In the genomic region with DNA sequence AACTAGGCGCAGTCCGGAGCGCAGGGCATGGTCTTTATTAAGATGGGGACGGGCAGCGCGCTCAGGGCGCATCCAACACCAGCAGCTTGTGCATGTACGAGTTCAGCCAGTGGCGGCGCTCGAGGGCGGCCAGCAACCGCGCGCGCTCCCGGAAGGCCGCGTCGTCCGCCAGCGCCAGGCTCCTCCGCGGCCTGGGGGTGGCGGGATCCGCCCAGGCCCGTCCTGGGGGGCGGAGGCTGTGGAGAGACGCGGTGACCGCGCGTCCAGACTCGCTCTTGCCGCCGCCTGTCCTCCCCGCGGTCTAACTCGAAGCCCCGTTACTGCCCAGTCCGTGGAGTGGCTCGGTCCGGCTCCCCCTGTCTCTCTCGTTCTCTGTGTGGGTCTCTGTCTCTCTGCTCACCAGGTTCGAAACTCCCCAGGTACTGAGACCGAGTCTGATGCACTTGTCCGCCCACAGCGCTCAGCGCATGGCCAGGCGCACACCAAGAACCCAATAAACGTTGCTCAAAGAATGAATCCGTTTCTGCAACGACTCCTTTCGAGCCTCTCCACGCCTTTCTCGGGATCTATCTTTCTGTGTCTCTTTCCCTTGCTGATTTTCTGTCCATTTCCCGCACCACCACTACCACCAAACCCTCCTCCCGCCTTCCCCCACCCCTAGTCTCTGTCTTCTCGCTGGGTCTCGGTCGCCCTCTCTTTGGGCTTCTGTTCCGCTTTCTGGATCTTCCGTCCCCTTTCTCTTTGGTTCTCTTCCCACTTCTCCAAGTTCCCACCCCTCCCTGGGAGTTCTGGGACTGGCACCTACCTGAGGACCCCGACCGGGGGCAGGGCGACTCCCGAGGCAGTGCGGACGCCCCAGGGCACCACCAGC, we compare ENCODE assay signal across 7 cellular contexts. TPM values are rescaled to one million over a fixed set of nuclear protein-coding genes. Genes with fewer than 3 reads are reported as not detected.
A peak's percentile ranks its signal among the peaks of the same experiment; 100 is the strongest.
DNase-seq lines count a peak whose midpoint lies in the region; ATAC-seq and TF ChIP-seq lines count a peak whose summit lies in the region.
"Had no signal": no experiment of that assay in that cellular context is flagged by ENCODE, and none has a peak within 500 bp of the region (broad histone marks: within the 10 kb centered on the region; RNA-seq: fewer than 3 reads in every experiment).

No MANE protein-coding gene starts in this region.

- H4K20me1 ChIP-seq in hepatocyte (ENCODE audit: insufficient read depth, poor library complexity, severe bottlenecking), result no peaks in the 10 kb centered on the region

- peak overlapping the region; percentile 51 for H3K4me3 ChIP-seq in HUES6 (ENCODE audit: low read depth, low read length)
- no peak overlapping the region for H3K4me3 ChIP-seq in hepatocyte
- no peak overlapping the region for H3K4me3 ChIP-seq in SJCRH30
- H3K4me3 ChIP-seq in uterus, result no peak overlapping the region

- H3K4me1 Mint-ChIP-seq in activated B cell treated with CpG ODN at 0.5 μM for 24 hours, result peaks cover 58% of the 10 kb centered on the region

- CTCF ChIA-PET in activated B cell treated with CpG ODN at 0.5 μM for 24 hours (lab: Charles Lee), result no interaction called here

- no peak overlapping the region for H3K27ac ChIP-seq in HUES6 (ENCODE audit: low read depth, low read length)
- no peak overlapping the region for H3K27ac ChIP-seq in hepatocyte
- no peak overlapping the region for H3K27ac ChIP-seq in SJCRH30
- no peak overlapping the region for H3K27ac ChIP-seq in uterus

- H3K4me1 ChIP-seq in HUES6 (ENCODE audit: control insufficient read depth, insufficient read depth, low read length) (peaks cover 34% of the 10 kb centered on the region), hepatocyte (ENCODE audit: insufficient read depth) (peaks cover 3% of the 10 kb centered on the region), SJCRH30 (no peaks in the 10 kb centered on the region; the same call in 1 of the 2 replicates), uterus (peaks cover 0 to 17% of the 10 kb centered on the region in 2 donors)

- no peak for TF ChIP-seq CTCF in activated B cell treated with CpG ODN at 0.5 μM for 24 hours (IDR thresholded peaks at IDR 0.05)
- peak; percentile 33 for TF ChIP-seq CTCF in hepatocyte (IDR thresholded peaks at IDR 0.05; ENCODE audit: poor library complexity)
- TF ChIP-seq CTCF in uterus (IDR thresholded peaks at IDR 0.05), result no peak

- no peak overlapping the region for H3K27ac Mint-ChIP-seq in activated B cell treated with CpG ODN at 0.5 μM for 24 hours

- no peak overlapping the region for H2AFZ ChIP-seq in hepatocyte

- no peaks in the 10 kb centered on the region for H3K79me2 ChIP-seq in hepatocyte

- 15% methylated on average over 46 of the region's 69 CpGs for WGBS in hepatocyte (ENCODE audit: low lambda C conversion rate, missing lambda C conversion rate)

- no peak for TF ChIP-seq POLR2A in uterus (IDR thresholded peaks at IDR 0.05)

- H3K9me2 ChIP-seq in hepatocyte (replicated peaks; ENCODE audit: insufficient read depth), result no peaks in the 10 kb centered on the region

- peak overlapping the region; percentile 65 for H3K4me2 ChIP-seq in hepatocyte

- DNase-seq in activated B cell treated with CpG ODN at 0.5 μM for 24 hours, result no peak
- DNase-seq in hepatocyte (ENCODE audit: low spot score), result peak; percentile 41
- DNase-seq in globus pallidus (ENCODE audit: low spot score), result no peak
- DNase-seq in SJCRH30, result no peak
- no peak for DNase-seq in uterus

- peaks cover 84% of the 10 kb centered on the region for H3K27me3 ChIP-seq in HUES6 (ENCODE audit: control insufficient read depth, insufficient read depth, low read length)
- H3K27me3 ChIP-seq in hepatocyte, result peaks cover 99% of the 10 kb centered on the region
- H3K27me3 ChIP-seq in SJCRH30, result peaks cover 58% of the 10 kb centered on the region
- H3K27me3 ChIP-seq in uterus, result peaks cover 34 to 69% of the 10 kb centered on the region in 2 donors

- no peak overlapping the region for H3K9ac ChIP-seq in HUES6 (ENCODE audit: low read length)

- H3K9me3 ChIP-seq in HUES6 (ENCODE audit: control insufficient read depth, insufficient read depth, low read depth, low read length), result no peaks in the 10 kb centered on the region
- no peaks in the 10 kb centered on the region for H3K9me3 ChIP-seq in hepatocyte (ENCODE audit: low read depth)
- H3K9me3 ChIP-seq in SJCRH30 (replicated peaks), result no peaks in the 10 kb centered on the region
- no peaks in the 10 kb centered on the region for H3K9me3 ChIP-seq in uterus

- intact Hi-C loops in activated B cell treated with CpG ODN at 0.5 μM for 24 hours (cut with micrococcal nuclease) (loop anchor here (2.0 kb wide), 2 partner anchors 14 to 18 kb away; partner anchors contain the start of gene SLC17A7), uterus (cut with DNase I; ENCODE audit: low total_unique reads) (no loop called here)

- peaks cover 82% of the 10 kb centered on the region for H3K27me3 Mint-ChIP-seq in activated B cell treated with CpG ODN at 0.5 μM for 24 hours

- H3K36me3 ChIP-seq in HUES6 (ENCODE audit: control insufficient read depth, insufficient read depth, low read length) (no peaks in the 10 kb centered on the region), hepatocyte (replicated peaks; ENCODE audit: insufficient read depth, low read depth) (no peaks in the 10 kb centered on the region), SJCRH30 (no peaks in the 10 kb centered on the region), uterus (no peaks in the 10 kb centered on the region)

- H3K4me3 Mint-ChIP-seq in activated B cell treated with CpG ODN at 0.5 μM for 24 hours, result peak overlapping the region; percentile 77

- H3K36me3 Mint-ChIP-seq in activated B cell treated with CpG ODN at 0.5 μM for 24 hours (ENCODE audit: low read depth), result no peaks in the 10 kb centered on the region

- peak; percentile 46 for ATAC-seq in activated B cell treated with CpG ODN at 0.5 μM for 24 hours (ENCODE audit: low read depth)

- H3K9me3 Mint-ChIP-seq in activated B cell treated with CpG ODN at 0.5 μM for 24 hours, result no peaks in the 10 kb centered on the region

- POLR2A ChIA-PET in activated B cell treated with CpG ODN at 0.5 μM for 24 hours (lab: Charles Lee), result interaction anchor here (0.5 to 0.8 kb wide), 2 partner anchors 29 to 428 kb away, joined by 3 read pairs; partner anchors contain the start of gene PIH1D1

RNA-seq across cellular contexts. Expression of gene PTH2, which starts 0.6 kb away (rescaled TPM):
- total RNA-seq in activated B cell treated with CpG ODN at 0.5 μM for 24 hours, result not detected in 2 replicates
- total RNA-seq in hepatocyte, result not detected in 2 replicates
- not detected in 2 replicates for polyA plus RNA-seq in hepatocyte
- total RNA-seq in SJCRH30 (2014; rRNA removed; shearing (Covaris generic)), result not detected in 2 replicates
- not detected for total RNA-seq in uterus
- polyA plus RNA-seq: adipose tissue had no signal

RNA-seq across cellular contexts. Expression of gene GFY, which starts 2.5 kb away (rescaled TPM):
- total RNA-seq in activated B cell treated with CpG ODN at 0.5 μM for 24 hours (not detected in 2 replicates), hepatocyte (not detected in 2 replicates), uterus (not detected)
- not detected in 2 replicates for polyA plus RNA-seq in hepatocyte
- not detected in 2 replicates for total RNA-seq in SJCRH30 (2014; rRNA removed; shearing (Covaris generic))
- polyA plus RNA-seq: adipose tissue had no signal

RNA-seq across cellular contexts. Expression of gene SLC17A7, which starts 18.7 kb away (rescaled TPM):
- total RNA-seq in activated B cell treated with CpG ODN at 0.5 μM for 24 hours (0.15 and 0.55 TPM in 2 replicates), hepatocyte (0.13 TPM in 1 of 2 replicates, not detected in the other), uterus (1 to 10 TPM in 3 of 4 donors, not detected in 1; 1.3 to 5.6 (median 1.9) TPM)
- 0.51 TPM in 1 of 2 replicates, not detected in the other for polyA plus RNA-seq in hepatocyte
- 0.18 TPM in 1 of 2 replicates, not detected in the other for total RNA-seq in SJCRH30 (2014; rRNA removed; shearing (Covaris generic))

RNA-seq across cellular contexts. Expression of gene PIH1D1, which starts 29.0 kb away (rescaled TPM):
- 110 and 111 TPM in 2 replicates for total RNA-seq in activated B cell treated with CpG ODN at 0.5 μM for 24 hours
- 72.1 and 73.2 TPM in 2 replicates for total RNA-seq in hepatocyte
- polyA plus RNA-seq in hepatocyte, result 79.8 and 98.9 TPM in 2 replicates
- 68.4 and 83.4 TPM in 2 replicates for total RNA-seq in SJCRH30 (2014; rRNA removed; shearing (Covaris generic))
- total RNA-seq in uterus, result 10 to 100 TPM; 31.2 to 70.2 (median 46.5) TPM

RNA-seq across cellular contexts. Expression of gene ALDH16A1, which starts 30.4 kb away (rescaled TPM):
- total RNA-seq in activated B cell treated with CpG ODN at 0.5 μM for 24 hours (61.4 and 61.6 TPM in 2 replicates), hepatocyte (29.9 and 32.4 TPM in 2 replicates), uterus (10 to 100 TPM; 13.5 to 40.8 (median 34.5) TPM)
- polyA plus RNA-seq in hepatocyte, result 36.5 and 38.7 TPM in 2 replicates
- total RNA-seq in SJCRH30 (2014; rRNA removed; shearing (Covaris generic)), result 11.0 and 12.3 TPM in 2 replicates
